19 cellular contexts compared by ENCODE assay signal in the genomic region with DNA sequence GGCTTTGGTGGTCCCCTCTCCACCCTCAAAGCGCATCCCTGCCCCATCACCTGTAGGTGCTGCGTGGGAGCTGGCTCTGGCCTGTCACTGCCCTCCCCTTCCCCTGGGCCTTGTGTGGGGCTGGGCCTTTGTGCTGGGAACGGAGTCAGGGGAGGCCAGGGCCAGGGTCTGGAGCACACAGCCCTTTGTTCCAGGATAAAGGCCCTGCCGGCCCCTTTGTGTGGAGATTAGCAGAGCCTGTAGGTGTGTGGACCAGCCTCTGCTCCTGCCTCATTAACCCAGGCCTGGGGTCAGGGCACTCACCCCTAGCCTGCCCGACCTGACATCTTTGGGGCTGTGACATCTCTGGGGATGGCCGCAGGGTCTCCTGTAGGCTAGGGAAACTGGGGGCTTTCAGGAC. TPM values are rescaled to one million over a fixed set of nuclear protein-coding genes. Genes with fewer than 3 reads are reported as not detected.
"Had no signal": no experiment of that assay in that cellular context is flagged by ENCODE, and none has a peak within 500 bp of the region (broad histone marks: within the 10 kb centered on the region; RNA-seq: fewer than 3 reads in every experiment).

No MANE protein-coding gene starts in this region.

- H3K9me3 ChIP-seq: esophagus squamous epithelium, neutrophil, right atrium auricular region, tibial artery had no signal

- H3K4me3 ChIP-seq: right atrium auricular region, tibial artery had no signal

- H3K36me3 ChIP-seq: neutrophil, right atrium auricular region had no signal

- H3K4me1 Mint-ChIP-seq: activated T-helper 17 cell treated with anti-CD3 and anti-CD28 coated beads, Interleukin-2, amount 50 U/mL, for 72 hours; memory B cell had no signal

- H3K9me3 Mint-ChIP-seq: activated CD4-positive, alpha-beta T cell treated with anti-CD3 and anti-CD28 coated beads, Interleukin-2, amount 10 ng/mL, durations not matched to agents 7 days and 5 days; activated T-helper 17 cell treated with anti-CD3 and anti-CD28 coated beads, Interleukin-2, amount 50 U/mL, for 72 hours; memory B cell; T-helper 1 cell treated with Interleukin-12 subunit alpha and Interleukin-12 subunit beta and Interleukin-4 antibody, amounts not matched to agents 30 μg/mL and 1 μg/mL, for 36 hours had no signal

- DNase-seq: activated CD4-positive, alpha-beta T cell treated with anti-CD3 and anti-CD28 coated beads, Interleukin-2, amount 10 ng/mL, durations not matched to agents 7 days and 5 days; activated CD4-positive, CD25-positive, alpha-beta regulatory T cell; activated naive CD4-positive, alpha-beta T cell treated with Interleukin-2 at 50 U/mL for 16 hours; central memory CD4-positive, alpha-beta T cell; effector CD4-positive, alpha-beta T cell; esophagus squamous epithelium; hippocampal formation; kidney glomerular epithelial cell; left ventricle myocardium superior; stimulated activated CD4-positive, alpha-beta T cell treated with anti-CD3 and anti-CD28 coated beads, Interleukin-4, amount 100 ng/mL, for 1 hour; stimulated activated naive CD4-positive, alpha-beta T cell; tibial artery had no signal

- H3K27ac Mint-ChIP-seq: activated CD4-positive, alpha-beta T cell treated with anti-CD3 and anti-CD28 coated beads, Interleukin-2, amount 10 ng/mL, durations not matched to agents 7 days and 5 days; activated T-helper 17 cell treated with anti-CD3 and anti-CD28 coated beads, Interleukin-2, amount 50 U/mL, for 72 hours; memory B cell; T-helper 1 cell treated with Interleukin-12 subunit alpha and Interleukin-12 subunit beta and Interleukin-4 antibody, amounts not matched to agents 30 μg/mL and 1 μg/mL, for 36 hours had no signal

- ATAC-seq: activated T-helper 17 cell treated with anti-CD3 and anti-CD28 coated beads, Interleukin-2, amount 50 U/mL, for 72 hours; left ventricle myocardium superior had no signal

- H3K27ac ChIP-seq: neutrophil, right atrium auricular region had no signal

- H3K36me3 Mint-ChIP-seq: memory B cell had no signal

- H3K27me3 ChIP-seq: right atrium auricular region, tibial artery had no signal

- H3K4me3 Mint-ChIP-seq: activated CD4-positive, alpha-beta T cell treated with anti-CD3 and anti-CD28 coated beads, Interleukin-2, amount 10 ng/mL, durations not matched to agents 7 days and 5 days; activated T-helper 17 cell treated with anti-CD3 and anti-CD28 coated beads, Interleukin-2, amount 50 U/mL, for 72 hours; T-helper 1 cell treated with Interleukin-12 subunit alpha and Interleukin-12 subunit beta and Interleukin-4 antibody, amounts not matched to agents 30 μg/mL and 1 μg/mL, for 36 hours had no signal

RNA-seq across cellular contexts. Expression of a gene that starts 8.9 kb away (rescaled TPM):
- total RNA-seq: activated CD8-positive, alpha-beta memory T cell treated with anti-CD3 and anti-CD28 coated beads for 36 hours; endothelial cell of umbilical vein had no signal
